9 cellular contexts compared by ENCODE assay signal in the genomic region with DNA sequence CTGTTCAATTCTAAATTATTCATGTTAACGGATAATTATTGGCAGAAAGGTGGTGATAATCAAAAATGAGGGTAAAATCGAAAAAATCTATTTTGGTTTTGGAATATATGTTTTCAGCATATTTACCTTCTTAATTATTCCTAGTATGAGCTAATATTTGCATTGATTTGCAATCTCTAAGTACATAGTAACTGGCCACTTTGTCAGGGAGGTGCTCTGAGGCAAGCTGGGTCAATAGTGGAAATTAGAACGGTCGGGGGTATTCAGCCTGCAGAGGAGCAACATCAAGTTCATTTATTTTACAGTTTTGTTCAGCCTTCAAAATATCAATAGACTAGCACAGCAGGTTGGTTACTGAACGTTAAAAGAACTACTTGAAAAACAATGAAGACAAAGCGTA. TPM values are rescaled to one million over a fixed set of nuclear protein-coding genes. Genes with fewer than 3 reads are reported as not detected.
DNase-seq lines count a peak whose midpoint lies in the region; ATAC-seq, FAIRE-seq and TF ChIP-seq lines count a peak whose summit lies in the region.
"Had no signal": no experiment of that assay in that cellular context is flagged by ENCODE, and none has a peak within 500 bp of the region (broad histone marks: within the 10 kb centered on the region; RNA-seq: fewer than 3 reads in every experiment).

No MANE protein-coding gene starts in this region.

- peak overlapping the region; percentile 3 to 99 (median 96) for H3K4me3 Mint-ChIP-seq in CD4-positive, alpha-beta memory T cell
- H3K4me3 Mint-ChIP-seq in natural killer cell: peak overlapping the region; percentile 98

- H3K4me1 Mint-ChIP-seq in CD4-positive, alpha-beta memory T cell: peaks cover 23 to 33% (median 30%) of the 10 kb centered on the region in 4 donors
- peaks cover 35 to 48% of the 10 kb centered on the region in 2 donors for H3K4me1 Mint-ChIP-seq in natural killer cell

- H3K4me1 ChIP-seq in CD4-positive, alpha-beta memory T cell (ENCODE audit: insufficient read depth, low read length): peaks cover 20% of the 10 kb centered on the region

- H3K9me3 ChIP-seq in CD4-positive, alpha-beta memory T cell (ENCODE audit: control insufficient read depth in 1 of 2, low read length in 2 of 2): no peaks in the 10 kb centered on the region

- H3K27ac ChIP-seq in CD4-positive, alpha-beta memory T cell (ENCODE audit: low read depth, low read length): no peak overlapping the region

- no peaks in the 10 kb centered on the region for H3K9me3 Mint-ChIP-seq in CD4-positive, alpha-beta memory T cell
- no peaks in the 10 kb centered on the region for H3K9me3 Mint-ChIP-seq in natural killer cell

- H3K27ac Mint-ChIP-seq in CD4-positive, alpha-beta memory T cell: peak overlapping the region in 1 of 7 donors; percentile 31
- H3K27ac Mint-ChIP-seq in natural killer cell: peak overlapping the region in 1 of 2 donors; percentile 96

- FAIRE-seq in bronchial epithelial cell (lab: Jason Lieb, UNC) (no peak), GM12892 (lab: Jason Lieb, UNC) (no peak)
- FAIRE-seq: GM18507 had no signal

- no peaks in the 10 kb centered on the region for H3K27me3 ChIP-seq in CD4-positive, alpha-beta memory T cell (ENCODE audit: insufficient read depth, low read length)
- H3K27me3 ChIP-seq in bronchial epithelial cell (ENCODE audit: control insufficient read depth, insufficient read depth, low read length): no peaks in the 10 kb centered on the region

- POLR2A ChIA-PET in CD4-positive, alpha-beta memory T cell (lab: Charles Lee; ENCODE audit: partially characterized antibody): interaction anchor here (0.6 to 6.9 kb wide), 2 partner anchors 122 to 150 kb away, joined by 4 to 75 read pairs; a partner anchor contains a TSS

- no peak for TF ChIP-seq CTCF in bronchial epithelial cell (IDR thresholded peaks at IDR 0.05; ENCODE audit: insufficient read depth, low read length, severe bottlenecking)
- TF ChIP-seq CTCF in natural killer cell (IDR thresholded peaks at IDR 0.05): no peak

- no peaks in the 10 kb centered on the region for H3K27me3 Mint-ChIP-seq in CD4-positive, alpha-beta memory T cell
- H3K27me3 Mint-ChIP-seq in natural killer cell (ENCODE audit: low read depth in 2 of 2): no peaks in the 10 kb centered on the region

- CTCF ChIA-PET in CD4-positive, alpha-beta memory T cell (lab: Charles Lee; ENCODE audit: partially characterized antibody): interaction anchor here (1.1 to 1.7 kb wide), 2 partner anchors 46 to 178 kb away, joined by 3 to 6 read pairs; no protein-coding TSS in a partner anchor

- H3K36me3 Mint-ChIP-seq in CD4-positive, alpha-beta memory T cell: peaks cover 12 to 13% of the 10 kb centered on the region in 2 donors
- H3K36me3 Mint-ChIP-seq in natural killer cell: no peaks in the 10 kb centered on the region

- intact Hi-C loops in CD4-positive, alpha-beta memory T cell (cut with micrococcal nuclease): no loop called here
- intact Hi-C loops in natural killer cell (cut with micrococcal nuclease): no loop called here

- H3K4me3 ChIP-seq in CD4-positive, alpha-beta memory T cell (ENCODE audit: low read length in 2 of 2): no peak overlapping the region
- peak overlapping the region; percentile 89 for H3K4me3 ChIP-seq in bronchial epithelial cell (ENCODE audit: low read depth, low read length)

- ATAC-seq in natural killer cell (no peak), GM19324 (IDR thresholded peaks at IDR 0.05; ENCODE audit: low FRiP score, unreplicated experiment) (no peak), HG03196 (IDR thresholded peaks at IDR 0.05; ENCODE audit: unreplicated experiment) (no peak)

- DNase-seq in CD4-positive, alpha-beta memory T cell: no peak
- DNase-seq in NCI-H1930 (lab: John Stamatoyannopoulos, UW) (peak; percentile 80 to 83), bronchial epithelial cell (ENCODE audit: low read depth) (no peak), natural killer cell (no peak), GM12892 (ENCODE audit: insufficient read length) (no peak)
- DNase-seq in stimulated activated naive CD4-positive, alpha-beta T cell (lab: John Stamatoyannopoulos, UW): no peak

- no peaks in the 10 kb centered on the region for H3K36me3 ChIP-seq in CD4-positive, alpha-beta memory T cell (ENCODE audit: insufficient read depth, low read length)
- H3K36me3 ChIP-seq in bronchial epithelial cell (ENCODE audit: control insufficient read depth, insufficient read depth, low read length): peaks cover 2% of the 10 kb centered on the region

- no peak for TF ChIP-seq POLR2A in GM12892 (IDR thresholded peaks at IDR 0.05; ENCODE audit: low read depth, low read length)

RNA-seq across cellular contexts. Expression of gene OTUD7B, which starts 1.8 kb away (rescaled TPM):
- 10 to 100 TPM; 15.3 to 17.6 TPM for total RNA-seq in CD4-positive, alpha-beta memory T cell
- polyA plus RNA-seq in CD4-positive, alpha-beta memory T cell: 1 to 10 TPM in 1 of 2 donors, under 1 TPM in 1; 0.27 to 2.8 TPM
- total RNA-seq in bronchial epithelial cell (15.3 and 19.2 TPM in 2 replicates), natural killer cell (10 to 100 TPM; 10.6 to 19.6 (median 12.3) TPM)
- polyA plus RNA-seq in GM12892 (2012; ENCODE audit: missing spikeins): 5.7 TPM

RNA-seq across cellular contexts. Expression of gene VPS45, which starts 58.9 kb away (rescaled TPM):
- total RNA-seq in CD4-positive, alpha-beta memory T cell: 10 to 100 TPM; 32.1 to 38.5 TPM
- 10 to 100 TPM; 25.1 to 36.7 TPM for polyA plus RNA-seq in CD4-positive, alpha-beta memory T cell
- total RNA-seq in bronchial epithelial cell (21.6 and 29.3 TPM in 2 replicates), natural killer cell (10 to 100 TPM; 28.8 to 41.1 (median 33.0) TPM)
- 29.9 TPM for polyA plus RNA-seq in GM12892 (2012; ENCODE audit: missing spikeins)

Comparison
In these comparisons a context has a peak if more than half of its experiments do, and no peak if none do; other contexts are left out.
1. DNase-seq: peak in NCI-H1930 (2 of 2); none in CD4-positive, alpha-beta memory T cell (0 of 5), bronchial epithelial cell (single experiment), natural killer cell (single experiment), stimulated activated naive CD4-positive, alpha-beta T cell (0 of 6) and GM12892 (single experiment).